8 cellular contexts compared by ENCODE assay signal in genomic region chr12:57094194-57095160, GRCh38. TPM values are rescaled to one million over a fixed set of nuclear protein-coding genes. Genes with fewer than 3 reads are reported as not detected.
DNase-seq lines count a peak whose midpoint lies in the region; ATAC-seq, FAIRE-seq and TF ChIP-seq lines count a peak whose summit lies in the region.

No MANE protein-coding gene starts in this region.

- H3K4me3 Mint-ChIP-seq in T-helper 17 cell (peak overlapping the region; percentile 53), glutamatergic neuron (ENCODE audit: unreplicated experiment) (peak overlapping the region; percentile 38)

- H3K27me3 ChIP-seq in rectal smooth muscle tissue (ENCODE audit: control insufficient read depth, insufficient read depth, low read length), result no peaks in the 10 kb centered on the region

- no peaks in the 10 kb centered on the region for H3K27me3 Mint-ChIP-seq in T-helper 17 cell
- H3K27me3 Mint-ChIP-seq in glutamatergic neuron (ENCODE audit: unreplicated experiment), result peaks cover 18% of the 10 kb centered on the region

- TF ChIP-seq POLR2A in GM12891 (IDR thresholded peaks at IDR 0.05; ENCODE audit: low read depth, low read length), result peak; percentile 56; the same call in 1 of the 2 replicates

- peaks cover 2% of the 10 kb centered on the region for H3K36me3 Mint-ChIP-seq in T-helper 17 cell (ENCODE audit: low read depth)
- H3K36me3 Mint-ChIP-seq in glutamatergic neuron (ENCODE audit: unreplicated experiment), result no peaks in the 10 kb centered on the region

- no peak for DNase-seq in GM12891 (ENCODE audit: insufficient read length, low spot score)
- no peak for DNase-seq in T-helper 17 cell
- DNase-seq in glutamatergic neuron, result no peak
- no peak for DNase-seq in NCI-H1694 treated with DMSO at 0.1 percent for 48 hours (lab: John Stamatoyannopoulos, UW)
- no peak for DNase-seq in Ammon's horn (ENCODE audit: low spot score)
- DNase-seq in RPMI8226, result no peak

- peaks cover 4% of the 10 kb centered on the region for H3K9me3 Mint-ChIP-seq in glutamatergic neuron (ENCODE audit: unreplicated experiment)

- peaks cover 39% of the 10 kb centered on the region for H3K4me1 ChIP-seq in rectal smooth muscle tissue (ENCODE audit: control insufficient read depth, insufficient read depth, low read length)

- no peak overlapping the region for H3K4me3 ChIP-seq in rectal smooth muscle tissue (ENCODE audit: low read length)

- H3K27ac Mint-ChIP-seq in T-helper 17 cell, result peak overlapping the region; percentile 92
- no peak overlapping the region for H3K27ac Mint-ChIP-seq in glutamatergic neuron (ENCODE audit: unreplicated experiment)

- TF ChIP-seq CTCF in glutamatergic neuron (IDR thresholded peaks at IDR 0.05; ENCODE audit: partially characterized antibody, unreplicated experiment), result no peak

- ATAC-seq in T-helper 17 cell (no peak), GM19467 (IDR thresholded peaks at IDR 0.05; ENCODE audit: unreplicated experiment) (no peak)

- peak overlapping the region; percentile 70 for H3K27ac ChIP-seq in rectal smooth muscle tissue (ENCODE audit: low read depth, low read length)

- H3K36me3 ChIP-seq in rectal smooth muscle tissue (ENCODE audit: control insufficient read depth, insufficient read depth, low read length), result peaks cover 54% of the 10 kb centered on the region

- no peaks in the 10 kb centered on the region for H3K9me3 ChIP-seq in T-helper 17 cell (ENCODE audit: control insufficient read depth, low read length, poor library complexity, severe bottlenecking)

- FAIRE-seq in GM12891 (lab: Jason Lieb, UNC), result no peak

- H3K4me1 Mint-ChIP-seq in T-helper 17 cell, result peaks cover 39% of the 10 kb centered on the region
- H3K4me1 Mint-ChIP-seq in glutamatergic neuron (ENCODE audit: low read depth, unreplicated experiment), result peaks cover 28% of the 10 kb centered on the region

- no peak overlapping the region for H3K9ac ChIP-seq in rectal smooth muscle tissue (ENCODE audit: low read length)

TF ChIP-seq in GM12891, 5 proteins besides CTCF, POLR2A, EP300 and RAD21:
- TF ChIP-seq TAF1 (IDR thresholded peaks at IDR 0.05; ENCODE audit: low read depth, low read length) (no peak), POLR2AphosphoS5 (IDR thresholded peaks at IDR 0.05; ENCODE audit: low read depth, low read length) (peak; percentile 73), SPI1 (IDR thresholded peaks at IDR 0.05; ENCODE audit: low read depth, low read length) (no peak), POU2F2 (IDR thresholded peaks at IDR 0.05; ENCODE audit: low read depth, low read length) (no peak), PAX5 (IDR thresholded peaks at IDR 0.05; ENCODE audit: insufficient read depth, low read length, severe bottlenecking) (no peak)

RNA-seq across cellular contexts. Expression of gene NAB2, which starts 5.6 kb away (rescaled TPM):
- polyA plus RNA-seq in GM12891 (2012; ENCODE audit: low read depth, missing spikeins), result 13.1 TPM
- total RNA-seq in T-helper 17 cell (1 to 10 TPM; 4.0 to 5.0 TPM), glutamatergic neuron (ENCODE audit: unreplicated experiment) (20.0 TPM)

RNA-seq across cellular contexts. Expression of gene NEMP1, which starts 15.9 kb away (rescaled TPM):
- 8.8 TPM for polyA plus RNA-seq in GM12891 (2012; ENCODE audit: low read depth, missing spikeins)
- total RNA-seq in T-helper 17 cell (10 to 100 TPM; 12.2 to 14.1 TPM), glutamatergic neuron (ENCODE audit: unreplicated experiment) (11.5 TPM)

RNA-seq across cellular contexts. Expression of gene STAT6, which starts 16.7 kb away (rescaled TPM):
- 99.5 TPM for polyA plus RNA-seq in GM12891 (2012; ENCODE audit: low read depth, missing spikeins)
- total RNA-seq in T-helper 17 cell (100 to 1,000 TPM; 205 to 253 TPM), glutamatergic neuron (ENCODE audit: unreplicated experiment) (34.4 TPM)

RNA-seq across cellular contexts. Expression of gene LRP1, which starts 33.8 kb away (rescaled TPM):
- polyA plus RNA-seq in GM12891 (2012; ENCODE audit: low read depth, missing spikeins), result 0.47 TPM
- total RNA-seq in T-helper 17 cell (10 to 100 TPM in 1 of 2 donors, 1 to 10 TPM in 1; 3.8 to 11.6 TPM), glutamatergic neuron (ENCODE audit: unreplicated experiment) (125 TPM)

RNA-seq across cellular contexts. Expression of gene MYO1A, which starts 44.5 kb away (rescaled TPM):
- 0.21 TPM for polyA plus RNA-seq in GM12891 (2012; ENCODE audit: low read depth, missing spikeins)
- total RNA-seq in T-helper 17 cell (under 1 TPM in 1 of 2 donors, not detected in 1; 0.70 TPM), glutamatergic neuron (ENCODE audit: unreplicated experiment) (0.64 TPM)
